Comparison of ENCODE assay signal across 22 cellular contexts in the genomic region with DNA sequence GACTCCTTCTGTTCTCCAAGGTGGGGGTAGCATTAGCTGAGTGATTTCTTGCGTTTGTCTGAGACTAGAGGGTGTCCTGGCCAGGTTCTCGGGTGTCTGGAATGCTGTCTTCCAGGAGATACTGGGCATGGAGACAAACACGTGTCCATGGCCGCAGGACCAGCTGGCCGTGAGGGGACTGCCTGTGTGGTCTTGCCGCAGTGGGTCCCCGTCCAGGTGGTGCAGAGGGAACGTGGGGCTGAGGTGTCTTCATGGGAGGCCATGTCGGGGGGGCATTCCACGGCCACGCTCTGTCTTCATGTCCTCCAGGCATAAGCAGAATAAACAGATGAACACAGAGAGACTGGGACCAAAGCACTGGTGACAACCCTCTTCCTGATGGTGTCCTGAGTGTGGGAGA.
DNase-seq lines count a peak whose midpoint lies in the region; ATAC-seq, FAIRE-seq and TF ChIP-seq lines count a peak whose summit lies in the region.
"Had no signal": no experiment of that assay in that cellular context is flagged by ENCODE, and none has a peak within 500 bp of the region (broad histone marks: within the 10 kb centered on the region; RNA-seq: fewer than 3 reads in every experiment).

No MANE protein-coding gene starts in this region.

- H3K4me3 ChIP-seq in H1 (ENCODE audit: extremely low read depth in 1 of 4, insufficient read depth in 2 of 4, low read depth in 3 of 4, low read length in 4 of 4) (no peak overlapping the region), Peyer's patch (no peak overlapping the region), lower lobe of right lung (no peak overlapping the region)
- H3K4me3 ChIP-seq: A549; BLaER1 treated with 17β-estradiol and CSF1 and Interleukin-3, amounts not matched to agents 10 nM and 100 nM had no signal

- no peak for TF ChIP-seq EP300 in H1 (IDR thresholded peaks at IDR 0.05; ENCODE audit: borderline replicate concordance in 1 of 2, low read depth in 2 of 2, low read length in 2 of 2)

- no peak for TF ChIP-seq RAD21 in H1 (IDR thresholded peaks at IDR 0.05 in 1 of 2, conservative IDR thresholded peaks at IDR 0.05 in 1 of 2; ENCODE audit: low read depth in 2 of 2, low read length in 2 of 2)

- no peak overlapping the region for H4K8ac ChIP-seq in H1 (ENCODE audit: extremely low read depth, insufficient read depth, low read length)

- peaks cover 7% of the 10 kb centered on the region; the same call in 1 of the 2 replicates for H3K23me2 ChIP-seq in H1 (ENCODE audit: low read depth, low read length)

- H2BK15ac ChIP-seq in H1 (ENCODE audit: low read length), result no peak overlapping the region

- no peak for TF ChIP-seq POLR2A in H1 (IDR thresholded peaks at IDR 0.05; ENCODE audit: control extremely low read depth in 1 of 2, low read depth in 2 of 2, low read length in 2 of 2)
- no peak for TF ChIP-seq POLR2A in Peyer's patch (IDR thresholded peaks at IDR 0.05)

- H2BK12ac ChIP-seq in H1 (ENCODE audit: low read depth, low read length), result peak overlapping the region; percentile 83; the same call in 1 of the 2 replicates

- no peak overlapping the region for H3K18ac ChIP-seq in H1 (ENCODE audit: extremely low read depth, low read length)

- no peak overlapping the region for H3K27ac Mint-ChIP-seq in stimulated activated naive CD8-positive, alpha-beta T cell treated with anti-CD3 and anti-CD28 coated beads, Interleukin-15, amount 100 ng/mL, for 72 hours
- H3K27ac Mint-ChIP-seq: CD14-positive monocyte; CD4-positive, alpha-beta T cell; CD8-positive, alpha-beta memory T cell had no signal

- H3K27me3 ChIP-seq in H1 (replicated peaks in 1 of 4; ENCODE audit: control insufficient read depth in 3 of 4, extremely low read depth in 1 of 4, insufficient read depth in 3 of 4, low read length in 3 of 4) (no peaks in the 10 kb centered on the region), Peyer's patch (no peaks in the 10 kb centered on the region), lower lobe of right lung (ENCODE audit: low read depth) (no peaks in the 10 kb centered on the region)
- H3K27me3 ChIP-seq: BE2C; BLaER1 treated with 17β-estradiol and CSF1 and Interleukin-3, amounts not matched to agents 10 nM and 100 nM had no signal

- peak overlapping the region; percentile 67; the same call in 1 of the 2 replicates for H2BK5ac ChIP-seq in H1 (ENCODE audit: low read depth, low read length)

- H3K4me2 ChIP-seq in H1 (ENCODE audit: insufficient read depth in 1 of 2, low read depth in 2 of 2, low read length in 2 of 2), result no peak overlapping the region
- H3K4me2 ChIP-seq: A549; BLaER1 treated with 17β-estradiol and CSF1 and Interleukin-3, amounts not matched to agents 10 nM and 100 nM had no signal

- H3K27me3 Mint-ChIP-seq in stimulated activated naive CD8-positive, alpha-beta T cell treated with anti-CD3 and anti-CD28 coated beads, Interleukin-15, amount 100 ng/mL, for 72 hours, result peaks cover 8% of the 10 kb centered on the region

- no peak overlapping the region for H3K56ac ChIP-seq in H1 (replicated peaks; ENCODE audit: insufficient read length, low read depth, low read length)

- no peak overlapping the region for H2BK120ac ChIP-seq in H1 (replicated peaks; ENCODE audit: low read depth, low read length)

- no peak for TF ChIP-seq CTCF in H1 (IDR thresholded peaks at IDR 0.05; ENCODE audit: control extremely low read depth in 1 of 3, insufficient read depth in 1 of 3, low read depth in 1 of 3, low read length in 3 of 3)
- TF ChIP-seq CTCF in Peyer's patch (IDR thresholded peaks at IDR 0.05), result no peak
- TF ChIP-seq CTCF in lower lobe of right lung (IDR thresholded peaks at IDR 0.05), result no peak

- H2AFZ ChIP-seq in H1 (ENCODE audit: low read length), result no peak overlapping the region

- intact Hi-C loops in lower lobe of right lung (cut with DNase I), result no loop called here

- peak overlapping the region; percentile 28 for H3K14ac ChIP-seq in H1 (ENCODE audit: insufficient read length)

- peaks cover 8 to 9% of the 10 kb centered on the region in 2 donors for H3K9me3 Mint-ChIP-seq in stimulated activated naive CD8-positive, alpha-beta T cell treated with anti-CD3 and anti-CD28 coated beads, Interleukin-15, amount 100 ng/mL, for 72 hours

- peak overlapping the region; percentile 31 for H4K91ac ChIP-seq in H1 (replicated peaks; ENCODE audit: insufficient read length, low read length)

- peaks cover 0 to 4% of the 10 kb centered on the region in 2 experiments for H4K20me1 ChIP-seq in H1 (replicated peaks in 1 of 2; ENCODE audit: control insufficient read depth in 1 of 2, insufficient read depth in 2 of 2, low read length in 2 of 2)
- H4K20me1 ChIP-seq: BLaER1 treated with 17β-estradiol and CSF1 and Interleukin-3, amounts not matched to agents 10 nM and 100 nM had no signal

- H3K4me1 ChIP-seq in H1 (replicated peaks in 1 of 4; ENCODE audit: control insufficient read depth in 3 of 4, insufficient read depth in 4 of 4, low read length in 3 of 4) (no peaks in the 10 kb centered on the region; a peak in 1 of 7 replicates), Peyer's patch (no peaks in the 10 kb centered on the region), lower lobe of right lung (no peaks in the 10 kb centered on the region)
- H3K4me1 ChIP-seq: A549, BE2C had no signal

- CTCF ChIA-PET in H1 (lab: Charles Lee; ENCODE audit: partially characterized antibody), result no interaction called here

- H3K9ac ChIP-seq in H1 (replicated peaks in 1 of 4; ENCODE audit: extremely low read depth in 1 of 4, low read depth in 3 of 4, low read length in 3 of 4), result no peak overlapping the region
- H3K9ac ChIP-seq: BLaER1 treated with 17β-estradiol and CSF1 and Interleukin-3, amounts not matched to agents 10 nM and 100 nM had no signal

- H3K36me3 ChIP-seq in H1 (ENCODE audit: control insufficient read depth in 2 of 4, insufficient read depth in 4 of 4, low read length in 3 of 4), result no peaks in the 10 kb centered on the region
- H3K36me3 ChIP-seq in Peyer's patch, result no peaks in the 10 kb centered on the region
- H3K36me3 ChIP-seq in lower lobe of right lung, result no peaks in the 10 kb centered on the region
- H3K36me3 ChIP-seq: BE2C; BLaER1 treated with 17β-estradiol and CSF1 and Interleukin-3, amounts not matched to agents 10 nM and 100 nM had no signal

- WGBS in H1 (ENCODE audit: extremely low coverage in 1 of 2, insufficient coverage in 1 of 2, insufficient read length in 1 of 2, insufficient replicate concordance in 2 of 2, low coverage in 1 of 2, low lambda C conversion rate in 2 of 2, missing lambda C conversion rate in 1 of 2), 2 experiments, result 91% methylated on average over 11 of the region's 11 CpGs; no CpG with 5 or more reads in 1 of the 2 experiments

- FAIRE-seq in H1 (lab: Jason Lieb, UNC), result no peak
- FAIRE-seq: A549, GM18507 had no signal

- H2BK20ac ChIP-seq in H1 (ENCODE audit: low read length), result no peak overlapping the region

- no peaks in the 10 kb centered on the region for H3K79me2 ChIP-seq in H1 (ENCODE audit: control insufficient read depth in 1 of 2, insufficient read depth in 2 of 2, low read length in 2 of 2)

- POLR2A ChIA-PET in H1 (lab: Charles Lee; ENCODE audit: partially characterized antibody), result no interaction called here

- H3K23ac ChIP-seq in H1 (ENCODE audit: insufficient read length), result no peak overlapping the region

- H2AK5ac ChIP-seq in H1 (ENCODE audit: low read depth, low read length), result peak overlapping the region; percentile 17

- no peak for DNase-seq in stimulated activated naive CD8-positive, alpha-beta T cell treated with anti-CD3 and anti-CD28 coated beads, Interleukin-15, amount 100 ng/mL, for 72 hours
- no peak for DNase-seq in stimulated activated naive CD8-positive, alpha-beta T cell treated with anti-CD3 and anti-CD28 coated beads, Interleukin-15, Interleukin-2, amounts not matched to agents 100 U/mL and 50 U/mL, for 24 hours
- DNase-seq in H1 (ENCODE audit: low read depth in 1 of 2, low spot score in 2 of 2), result no peak
- peak; percentile 34 for DNase-seq in ureter (ENCODE audit: low spot score)
- no peak for DNase-seq in Peyer's patch
- no peak for DNase-seq in lower lobe of right lung
- DNase-seq: 8988T; ACHN; AML-193; BE2C; CD4-positive, alpha-beta T cell; CD8-positive, alpha-beta memory T cell; DMS53; DMS79 treated with DMSO at 0.1 percent for 48 hours; GF-D8; GOT3; H7; HCEC 1CT had no signal

- H3K27ac ChIP-seq in H1 (ENCODE audit: low read depth, low read length) (no peak overlapping the region), Peyer's patch (no peak overlapping the region), lower lobe of right lung (no peak overlapping the region)
- H3K27ac ChIP-seq: A549; BLaER1 treated with 17β-estradiol and CSF1 and Interleukin-3, amounts not matched to agents 10 nM and 100 nM had no signal

- no peak overlapping the region for H3K4ac ChIP-seq in H1 (replicated peaks; ENCODE audit: insufficient read length, low read depth, low read length)

- no peaks in the 10 kb centered on the region for H3K79me1 ChIP-seq in H1 (ENCODE audit: low read depth, low read length)

- H3K9me3 ChIP-seq in H1 (ENCODE audit: insufficient read depth in 2 of 2, low read depth in 1 of 2, low read length in 1 of 2) (peaks cover 5 to 6% of the 10 kb centered on the region in 2 experiments; a peak in 1 of 4 replicates), Peyer's patch (no peaks in the 10 kb centered on the region), lower lobe of right lung (no peaks in the 10 kb centered on the region)
- H3K9me3 ChIP-seq: A549, BE2C had no signal

- H4K5ac ChIP-seq in H1 (ENCODE audit: insufficient read length, low read depth, low read length), result no peak overlapping the region

- peaks cover 8% of the 10 kb centered on the region for H3K4me1 Mint-ChIP-seq in stimulated activated naive CD8-positive, alpha-beta T cell treated with anti-CD3 and anti-CD28 coated beads, Interleukin-15, amount 100 ng/mL, for 72 hours
- H3K4me1 Mint-ChIP-seq: CD14-positive monocyte had no signal

- peak; percentile 23 for ATAC-seq in stimulated activated naive CD8-positive, alpha-beta T cell treated with anti-CD3 and anti-CD28 coated beads, Interleukin-15, amount 100 ng/mL, for 72 hours
- ATAC-seq in stimulated activated naive CD8-positive, alpha-beta T cell treated with anti-CD3 and anti-CD28 coated beads, Interleukin-15, Interleukin-2, amounts not matched to agents 100 U/mL and 50 U/mL, for 24 hours, result no peak
- ATAC-seq in lower lobe of right lung, result no peak
- ATAC-seq: A549 had no signal

- no peak overlapping the region for H3K4me3 Mint-ChIP-seq in stimulated activated naive CD8-positive, alpha-beta T cell treated with anti-CD3 and anti-CD28 coated beads, Interleukin-15, amount 100 ng/mL, for 72 hours
- H3K4me3 Mint-ChIP-seq: CD14-positive monocyte; CD4-positive, alpha-beta T cell; CD8-positive, alpha-beta memory T cell had no signal

TF ChIP-seq in H1, 55 proteins besides CTCF, POLR2A, EP300 and RAD21 (continues in another document):
- TF ChIP-seq KDM1A (IDR thresholded peaks at IDR 0.05; ENCODE audit: borderline replicate concordance, low read length) (no peak), RBBP5 (IDR thresholded peaks at IDR 0.05; ENCODE audit: borderline replicate concordance, low read depth, low read length) (no peak), POLR2AphosphoS5 (IDR thresholded peaks at IDR 0.05; ENCODE audit: low read depth, low read length) (no peak), NANOG (IDR thresholded peaks at IDR 0.05; ENCODE audit: insufficient read depth, low read depth, low read length, poor library complexity, severe bottlenecking) (no peak), TAF7 (optimal IDR thresholded peaks at IDR 0.05; ENCODE audit: borderline replicate concordance, low read depth, low read length) (no peak)
